ENCODE assay signal across 1 cellular context in genomic region chr7:131109757-131110293, GRCh38.
A peak's percentile ranks its signal among the peaks of the same experiment; 100 is the strongest.
TF ChIP-seq lines count a peak whose summit lies in the region.

No MANE protein-coding gene starts in this region.

TF ChIP-seq in K562, 482 proteins besides CTCF, POLR2A, EP300 and RAD21 (continued from another document and continues in another):
- TF ChIP-seq CREB1 (IDR thresholded peaks at IDR 0.05) (peak; percentile 50), CREB1 (CRISPR knock-in tag; IDR thresholded peaks at IDR 0.05) (no peak), ZNF121 (CRISPR knock-in tag; conservative IDR thresholded peaks at IDR 0.05) (no peak), CBX2 (IDR thresholded peaks at IDR 0.05; ENCODE audit: insufficient read depth, low read length, poor library complexity, severe bottlenecking) (no peak), JUND (IDR thresholded peaks at IDR 0.05; ENCODE audit: borderline replicate concordance, low read depth, low read length) (peak; percentile 49; the same call in 1 of the 2 replicates), JUND (tag; IDR thresholded peaks at IDR 0.05; ENCODE audit: borderline replicate concordance, low read depth, low read length) (peak; percentile 13; the same call in 1 of the 3 replicates), ZNF589 (CRISPR knock-in tag; IDR thresholded peaks at IDR 0.05; ENCODE audit: low read depth) (no peak), SOX6 (IDR thresholded peaks at IDR 0.05) (peak; percentile 61), GMEB1 (CRISPR knock-in tag; IDR thresholded peaks at IDR 0.05) (0 out of 2 replicates have a peak, but pooled peaks have one; percentile 43), STAT6 (CRISPR knock-in tag; IDR thresholded peaks at IDR 0.05) (0 out of 2 replicates have a peak, but pooled peaks have one; percentile 66), CEBPG (CRISPR knock-in tag; IDR thresholded peaks at IDR 0.05) (peak; percentile 37; the same call in 1 of the 2 replicates), CEBPG (tag; conservative IDR thresholded peaks at IDR 0.05 in 1 of 2, IDR thresholded peaks at IDR 0.05 in 1 of 2) (no peak; a peak in 1 of 4 replicates), HDAC2 (IDR thresholded peaks at IDR 0.05) (peak; percentile 58), PHF8 (IDR thresholded peaks at IDR 0.05; ENCODE audit: borderline replicate concordance, low read length) (peak; percentile 80; the same call in 1 of the 2 replicates), RHOXF2B (CRISPR knock-in tag; conservative IDR thresholded peaks at IDR 0.05) (no peak), ZBTB2 (IDR thresholded peaks at IDR 0.05) (peak; percentile 70), RB1 (IDR thresholded peaks at IDR 0.05; ENCODE audit: low read depth) (peak; percentile 83), HCFC1 (IDR thresholded peaks at IDR 0.05; ENCODE audit: low read depth, low read length) (peak; percentile 41), HDAC3 (IDR thresholded peaks at IDR 0.05; ENCODE audit: borderline replicate concordance, partially characterized antibody) (no peak), MEF2D (tag; conservative IDR thresholded peaks at IDR 0.05; ENCODE audit: low read depth) (no peak), DNMT1 (IDR thresholded peaks at IDR 0.05) (no peak), SNAPC5 (CRISPR knock-in tag; IDR thresholded peaks at IDR 0.05) (no peak), UBTF (IDR thresholded peaks at IDR 0.05; ENCODE audit: borderline replicate concordance in 1 of 2, low read depth in 2 of 2, low read length in 2 of 2) (peak in 1 of 2 experiments; percentile 84; a peak in 2 of 4 replicates), FOXM1 (IDR thresholded peaks at IDR 0.05; ENCODE audit: low read depth) (no peak), FOXM1 (CRISPR knock-in tag; IDR thresholded peaks at IDR 0.05; ENCODE audit: low read depth) (no peak; the same call in 1 of the 2 replicates), ZNF197 (CRISPR knock-in tag; IDR thresholded peaks at IDR 0.05; ENCODE audit: low read depth) (no peak), TFAM (CRISPR knock-in tag; conservative IDR thresholded peaks at IDR 0.05) (no peak), ZNF76 (CRISPR knock-in tag; IDR thresholded peaks at IDR 0.05; ENCODE audit: borderline replicate concordance) (no peak), ARID3A (IDR thresholded peaks at IDR 0.05; ENCODE audit: borderline replicate concordance, low read depth, low read length) (0 out of 2 replicates have a peak, but pooled peaks have one; percentile 7), ZNF655 (CRISPR knock-in tag; IDR thresholded peaks at IDR 0.05) (no peak), MCM3 (IDR thresholded peaks at IDR 0.05) (no peak), RCOR1 (IDR thresholded peaks at IDR 0.05; ENCODE audit: borderline replicate concordance in 1 of 2, low read depth in 2 of 2, low read length in 2 of 2) (peak in 1 of 2 experiments; percentile 71; a peak in 2 of 4 replicates), TCF7L2 (IDR thresholded peaks at IDR 0.05; ENCODE audit: low read depth, low read length) (no peak), ZBTB12 (CRISPR knock-in tag; IDR thresholded peaks at IDR 0.05) (no peak), GTF2B (IDR thresholded peaks at IDR 0.05; ENCODE audit: extremely low read depth, insufficient read length) (no peak), SMAD2 (IDR thresholded peaks at IDR 0.05; ENCODE audit: low read depth, low read length) (no peak), EZH2 (IDR thresholded peaks at IDR 0.05; ENCODE audit: borderline replicate concordance, low read depth, low read length) (no peak), RREB1 (CRISPR knock-in tag; IDR thresholded peaks at IDR 0.05) (no peak; the same call in 1 of the 2 replicates), MYBL2 (IDR thresholded peaks at IDR 0.05; ENCODE audit: low read depth) (no peak), MYBL2 (CRISPR knock-in tag; IDR thresholded peaks at IDR 0.05; ENCODE audit: borderline replicate concordance) (no peak), RBM15 (IDR thresholded peaks at IDR 0.05; ENCODE audit: insufficient read depth, low read length) (no peak)
